ENCODE assay signal across 7 cellular contexts in the genomic region with DNA sequence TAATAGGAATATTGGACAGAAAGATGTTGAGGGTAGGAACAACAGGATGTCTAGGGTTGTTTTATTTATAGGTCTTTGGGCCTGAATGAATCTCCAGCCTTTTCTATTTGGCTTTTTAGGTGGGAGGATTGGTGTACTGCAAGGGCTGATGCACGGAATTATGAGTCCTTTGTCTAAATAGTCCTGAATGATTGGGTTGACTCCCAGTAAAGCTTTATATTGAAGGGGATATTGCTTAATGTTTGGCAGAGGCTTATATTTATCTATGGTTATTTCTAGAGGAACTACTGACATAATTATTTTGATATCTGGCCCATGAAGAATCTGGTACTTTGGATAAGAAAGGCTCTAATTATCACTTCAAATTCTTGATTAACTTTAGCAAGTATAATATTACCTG.
"Had no signal": no experiment of that assay in that cellular context is flagged by ENCODE, and none has a peak within 500 bp of the region (broad histone marks: within the 10 kb centered on the region; RNA-seq: fewer than 3 reads in every experiment).

No MANE protein-coding gene starts in this region.

- H3K27ac ChIP-seq: HL-60, KMS-11 had no signal

- H3K4me3 ChIP-seq: K562 had no signal

- ATAC-seq: HepG2, K562 had no signal

- DNase-seq: IMR-90, KBM-7, KG1 had no signal

- H3K9ac ChIP-seq: KMS-11 had no signal

- H3K4me2 ChIP-seq: KMS-11 had no signal
